Comparison of ENCODE assay signal across 8 cellular contexts in the genomic region with DNA sequence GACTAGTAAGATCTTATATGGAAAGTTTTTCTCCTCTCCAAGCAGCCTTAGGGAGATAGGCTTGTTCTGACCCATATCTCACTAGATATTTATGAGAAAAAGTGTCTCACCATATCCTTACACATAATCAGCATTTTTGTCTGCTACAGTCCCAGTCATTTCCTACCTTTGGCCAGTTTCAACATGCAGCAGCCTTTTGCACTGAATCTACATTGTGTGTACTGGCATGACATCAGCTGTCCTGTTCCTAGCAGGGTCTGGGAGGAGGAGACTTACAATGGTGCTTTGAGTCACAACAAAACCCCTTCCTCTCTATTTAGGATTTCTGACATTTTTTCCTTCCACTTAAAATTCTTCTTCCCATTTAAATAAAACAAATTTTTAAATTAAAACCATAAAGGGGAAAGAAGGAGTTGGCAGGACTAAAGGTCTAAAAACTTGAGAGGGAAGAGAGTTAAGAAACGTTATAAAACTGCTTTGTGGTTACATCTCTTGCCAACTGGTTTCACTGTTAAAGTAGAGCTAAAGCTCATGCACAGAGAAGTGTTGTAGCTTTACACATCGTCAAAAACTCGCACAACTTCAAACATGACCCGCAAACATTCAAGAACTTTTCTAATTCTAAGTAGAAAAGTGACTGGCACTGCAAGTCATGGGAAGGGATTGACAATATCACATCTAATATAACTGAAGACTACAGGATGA. TPM values are rescaled to one million over a fixed set of nuclear protein-coding genes. Genes with fewer than 3 reads are reported as not detected.
A peak's percentile ranks its signal among the peaks of the same experiment; 100 is the strongest.
DNase-seq lines count a peak whose midpoint lies in the region; ATAC-seq and TF ChIP-seq lines count a peak whose summit lies in the region.

No MANE protein-coding gene starts in this region.

- DNase-seq in stimulated activated CD4-positive, alpha-beta T cell treated with anti-CD3 and anti-CD28 coated beads, Interleukin-15, amount 100 ng/mL, for 24 hours: peak; percentile 63
- DNase-seq in stimulated activated CD4-positive, alpha-beta T cell treated with anti-CD3 and anti-CD28 coated beads, Interleukin-4, amount 100 ng/mL, for 1 hour: no peak
- DNase-seq in HT1080 (ENCODE audit: low read depth) (peak; percentile 70), cardiac muscle cell (ENCODE audit: low read depth in 1 of 2, low spot score in 1 of 2) (peak in 1 of 2 donors; percentile 81), 8988T (no peak)
- DNase-seq in activated CD8-positive, alpha-beta T cell treated with anti-CD3 and anti-CD28 coated beads, Interleukin-2, amount 10 ng/mL, durations not matched to agents 7 days and 5 days: peak; percentile 54
- peak; percentile 52 for DNase-seq in stimulated activated CD4-positive, alpha-beta T cell treated with anti-CD3 and anti-CD28 coated beads, Interleukin-4, amount 100 ng/mL, for 24 hours

- H3K9me3 Mint-ChIP-seq in activated CD8-positive, alpha-beta T cell treated with anti-CD3 and anti-CD28 coated beads, Interleukin-2, amount 10 ng/mL, durations not matched to agents 7 days and 5 days (ENCODE audit: insufficient read depth): no peaks in the 10 kb centered on the region

- H3K36me3 ChIP-seq in cardiac muscle cell: no peaks in the 10 kb centered on the region

- peaks cover 7% of the 10 kb centered on the region for H3K36me3 Mint-ChIP-seq in activated CD8-positive, alpha-beta T cell treated with anti-CD3 and anti-CD28 coated beads, Interleukin-2, amount 10 ng/mL, durations not matched to agents 7 days and 5 days (ENCODE audit: low read depth)

- peak; percentile 41 for ATAC-seq in activated CD8-positive, alpha-beta T cell treated with anti-CD3 and anti-CD28 coated beads, Interleukin-2, amount 10 ng/mL, durations not matched to agents 7 days and 5 days
- no peak for ATAC-seq in HG02763 (IDR thresholded peaks at IDR 0.05; ENCODE audit: unreplicated experiment)

- H3K27ac Mint-ChIP-seq in activated CD8-positive, alpha-beta T cell treated with anti-CD3 and anti-CD28 coated beads, Interleukin-2, amount 10 ng/mL, durations not matched to agents 7 days and 5 days: peak overlapping the region; percentile 70

- TF ChIP-seq CTCF in cardiac muscle cell (IDR thresholded peaks at IDR 0.05; ENCODE audit: low read depth, low read length): no peak

- no peaks in the 10 kb centered on the region for H3K27me3 Mint-ChIP-seq in activated CD8-positive, alpha-beta T cell treated with anti-CD3 and anti-CD28 coated beads, Interleukin-2, amount 10 ng/mL, durations not matched to agents 7 days and 5 days (ENCODE audit: low read depth)

- no peak overlapping the region for H3K4me3 Mint-ChIP-seq in activated CD8-positive, alpha-beta T cell treated with anti-CD3 and anti-CD28 coated beads, Interleukin-2, amount 10 ng/mL, durations not matched to agents 7 days and 5 days

- peaks cover 25% of the 10 kb centered on the region for H3K4me1 Mint-ChIP-seq in activated CD8-positive, alpha-beta T cell treated with anti-CD3 and anti-CD28 coated beads, Interleukin-2, amount 10 ng/mL, durations not matched to agents 7 days and 5 days (ENCODE audit: low read depth)

- H3K4me1 ChIP-seq in cardiac muscle cell (ENCODE audit: low read depth): peaks cover 15% of the 10 kb centered on the region

- CTCF ChIA-PET in activated CD8-positive, alpha-beta T cell treated with anti-CD3 and anti-CD28 coated beads, Interleukin-2, amount 10 ng/mL, durations not matched to agents 7 days and 5 days (lab: Charles Lee): interaction anchor here (0.7 to 3.1 kb wide), 15 partner anchors 8 to 181 kb away, joined by 3 to 34 read pairs (median 5); partner anchors contain the start of genes CERS5, COX14, LIMA1 and SMARCD1

- peak overlapping the region; percentile 27 for H3K4me3 ChIP-seq in cardiac muscle cell

- POLR2A ChIA-PET in activated CD8-positive, alpha-beta T cell treated with anti-CD3 and anti-CD28 coated beads, Interleukin-2, amount 10 ng/mL, durations not matched to agents 7 days and 5 days (lab: Charles Lee): interaction anchor here (0.7 to 2.2 kb wide), 4 partner anchors 63 to 180 kb away, joined by 3 to 16 read pairs (median 4); partner anchors contain the start of genes LARP4 and LIMA1

- H3K27me3 ChIP-seq in cardiac muscle cell: no peaks in the 10 kb centered on the region

- peak overlapping the region; percentile 95 for H3K27ac ChIP-seq in cardiac muscle cell

- H3K9me3 ChIP-seq in cardiac muscle cell (ENCODE audit: low read depth): no peaks in the 10 kb centered on the region

RNA-seq across cellular contexts. Expression of gene CERS5, which starts 53.3 kb away (rescaled TPM):
- 15.5 and 21.6 TPM in 2 replicates for total RNA-seq in HT1080 (2014; rRNA removed; shearing (Covaris generic))
- polyA plus RNA-seq in HT1080 (2015; cell fraction: cytosol; rRNA removed): 25.2 and 27.5 TPM in 2 replicates
- polyA plus RNA-seq in HT1080 (2015; cell fraction: nucleus; rRNA removed): 49.1 and 50.5 TPM in 2 replicates
- 10 to 100 TPM; 38.7 to 40.6 TPM for total RNA-seq in activated CD8-positive, alpha-beta T cell treated with anti-CD3 and anti-CD28 coated beads, Interleukin-2, amount 10 ng/mL, durations not matched to agents 7 days and 5 days
- total RNA-seq in cardiac muscle cell: 51.9 and 78.4 TPM in 2 replicates
- 107 and 127 TPM in 2 replicates for polyA plus RNA-seq in cardiac muscle cell

Comparison
In these comparisons a context has a peak if more than half of its experiments do, and no peak if none do; other contexts are left out.
1. DNase-seq: peak in stimulated activated CD4-positive, alpha-beta T cell treated with anti-CD3 and anti-CD28 coated beads, Interleukin-15, amount 100 ng/mL, for 24 hours (single experiment), HT1080 (single experiment), activated CD8-positive, alpha-beta T cell treated with anti-CD3 and anti-CD28 coated beads, Interleukin-2, amount 10 ng/mL, durations not matched to agents 7 days and 5 days (single experiment) and stimulated activated CD4-positive, alpha-beta T cell treated with anti-CD3 and anti-CD28 coated beads, Interleukin-4, amount 100 ng/mL, for 24 hours (single experiment); none in stimulated activated CD4-positive, alpha-beta T cell treated with anti-CD3 and anti-CD28 coated beads, Interleukin-4, amount 100 ng/mL, for 1 hour (single experiment) and 8988T (single experiment).